In the genomic region with DNA sequence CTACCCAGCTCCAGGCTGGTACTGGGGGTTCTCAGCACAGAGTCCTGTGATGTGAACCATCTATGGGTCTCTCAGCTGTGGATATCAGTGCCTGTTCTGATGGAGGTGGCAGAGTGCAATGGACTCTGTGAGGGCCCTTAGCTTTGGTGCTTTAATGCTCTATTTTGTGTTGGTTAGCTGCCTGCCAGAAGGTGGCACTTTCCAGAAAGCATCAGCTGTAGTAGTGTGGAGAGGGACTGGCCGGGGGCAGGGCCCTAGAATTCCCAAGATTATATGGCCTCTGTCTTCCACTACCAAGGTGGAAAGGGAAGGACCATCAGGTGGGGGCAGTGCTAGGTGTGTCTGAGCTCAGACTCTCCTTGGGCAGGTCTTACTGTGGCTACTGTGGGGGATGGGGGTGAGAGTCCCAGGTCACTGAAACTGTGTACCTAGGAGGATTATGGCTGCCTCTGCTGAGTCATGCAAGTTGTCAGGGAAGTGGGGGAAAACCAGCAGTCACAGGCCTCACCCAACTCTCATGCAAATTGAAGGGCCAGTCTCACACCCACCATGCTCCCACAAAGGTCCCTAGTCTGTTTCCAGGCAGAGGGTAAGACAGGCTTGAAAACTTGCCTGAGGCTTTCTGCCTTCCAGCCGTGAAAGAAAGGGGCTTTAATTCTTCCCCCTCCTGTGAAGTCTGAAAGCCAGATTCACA, we compare ENCODE assay signal across 12 cellular contexts.
DNase-seq lines count a peak whose midpoint lies in the region; ATAC-seq and TF ChIP-seq lines count a peak whose summit lies in the region.
"Had no signal": no experiment of that assay in that cellular context is flagged by ENCODE, and none has a peak within 500 bp of the region (broad histone marks: within the 10 kb centered on the region; RNA-seq: fewer than 3 reads in every experiment).

No MANE protein-coding gene starts in this region.

- CTCF ChIA-PET in activated CD4-positive, alpha-beta T cell treated with anti-CD3 and anti-CD28 coated beads, Interleukin-2, amount 10 ng/mL, durations not matched to agents 7 days and 5 days (lab: Charles Lee): no interaction called here

- H3K4me3 ChIP-seq in GM12865 (ENCODE audit: low read depth, low read length) (no peak overlapping the region), GM23338 (no peak overlapping the region)

- 0 out of 3 replicates have a peak, but pooled peaks cover 3% of the 10 kb centered on the region for H3K4me1 Mint-ChIP-seq in GM23338
- no peaks in the 10 kb centered on the region for H3K4me1 Mint-ChIP-seq in activated CD4-positive, alpha-beta T cell treated with anti-CD3 and anti-CD28 coated beads, Interleukin-2, amount 10 ng/mL, durations not matched to agents 7 days and 5 days
- H3K4me1 Mint-ChIP-seq: activated CD4-positive, alpha-beta T cell treated with anti-CD3 and anti-CD28 coated beads for 36 hours; activated naive CD4-positive, alpha-beta T cell treated with anti-CD3 and anti-CD28 coated beads, Interleukin-2, amount 10 ng/mL, durations not matched to agents 7 days and 5 days had no signal

- H3K4me1 ChIP-seq in GM23338 (ENCODE audit: insufficient read depth) (no peaks in the 10 kb centered on the region), foreskin keratinocyte (peaks cover 3% of the 10 kb centered on the region)

- TF ChIP-seq CTCF in GM12865 (IDR thresholded peaks at IDR 0.05; ENCODE audit: insufficient read depth, low read depth, low read length, missing control alignments): no peak
- TF ChIP-seq CTCF in GM23338 (conservative IDR thresholded peaks at IDR 0.05; ENCODE audit: low read depth in 2 of 2): 0 out of 4 replicates have a peak, but pooled peaks of 1 of the 2 experiments have one; percentile 27
- no peak for TF ChIP-seq CTCF in foreskin keratinocyte (conservative IDR thresholded peaks at IDR 0.05)

- H3K27me3 Mint-ChIP-seq in GM23338 (ENCODE audit: insufficient read depth, low read depth, poor library complexity): peaks cover 3% of the 10 kb centered on the region
- no peaks in the 10 kb centered on the region for H3K27me3 Mint-ChIP-seq in activated CD4-positive, alpha-beta T cell treated with anti-CD3 and anti-CD28 coated beads, Interleukin-2, amount 10 ng/mL, durations not matched to agents 7 days and 5 days
- H3K27me3 Mint-ChIP-seq: activated CD4-positive, alpha-beta T cell treated with anti-CD3 and anti-CD28 coated beads for 36 hours; activated naive CD4-positive, alpha-beta T cell treated with anti-CD3 and anti-CD28 coated beads, Interleukin-2, amount 10 ng/mL, durations not matched to agents 7 days and 5 days; CD4-positive, alpha-beta T cell had no signal

- peak overlapping the region; percentile 25 for H2AFZ ChIP-seq in GM23338

- H3K27me3 ChIP-seq in GM23338 (ENCODE audit: insufficient read depth) (no peaks in the 10 kb centered on the region), foreskin keratinocyte (no peaks in the 10 kb centered on the region)

- POLR2A ChIA-PET in activated CD4-positive, alpha-beta T cell treated with anti-CD3 and anti-CD28 coated beads, Interleukin-2, amount 10 ng/mL, durations not matched to agents 7 days and 5 days (lab: Charles Lee): no interaction called here

- H3K79me2 ChIP-seq in GM23338 (replicated peaks; ENCODE audit: insufficient read depth): no peaks in the 10 kb centered on the region

- H3K9me3 Mint-ChIP-seq in GM23338: peaks cover 6% of the 10 kb centered on the region; the same call in 2 of the 3 replicates
- peaks cover 7% of the 10 kb centered on the region for H3K9me3 Mint-ChIP-seq in activated CD4-positive, alpha-beta T cell treated with anti-CD3 and anti-CD28 coated beads, Interleukin-2, amount 10 ng/mL, durations not matched to agents 7 days and 5 days

- no peaks in the 10 kb centered on the region for H4K20me1 ChIP-seq in GM23338 (replicated peaks; ENCODE audit: insufficient read depth)

- peaks cover 5% of the 10 kb centered on the region; the same call in 1 of the 2 replicates for H3K9me2 ChIP-seq in GM23338 (ENCODE audit: insufficient read depth)

- no peak overlapping the region for H3K4me3 Mint-ChIP-seq in GM23338
- H3K4me3 Mint-ChIP-seq in activated CD4-positive, alpha-beta T cell treated with anti-CD3 and anti-CD28 coated beads, Interleukin-2, amount 10 ng/mL, durations not matched to agents 7 days and 5 days: no peak overlapping the region
- H3K4me3 Mint-ChIP-seq: activated CD4-positive, alpha-beta T cell treated with anti-CD3 and anti-CD28 coated beads for 36 hours; activated naive CD4-positive, alpha-beta T cell treated with anti-CD3 and anti-CD28 coated beads, Interleukin-2, amount 10 ng/mL, durations not matched to agents 7 days and 5 days; CD4-positive, alpha-beta T cell had no signal

- H3K27ac Mint-ChIP-seq in GM23338: no peak overlapping the region
- no peak overlapping the region for H3K27ac Mint-ChIP-seq in activated CD4-positive, alpha-beta T cell treated with anti-CD3 and anti-CD28 coated beads, Interleukin-2, amount 10 ng/mL, durations not matched to agents 7 days and 5 days
- H3K27ac Mint-ChIP-seq: activated CD4-positive, alpha-beta T cell treated with anti-CD3 and anti-CD28 coated beads for 36 hours; activated naive CD4-positive, alpha-beta T cell treated with anti-CD3 and anti-CD28 coated beads, Interleukin-2, amount 10 ng/mL, durations not matched to agents 7 days and 5 days; CD4-positive, alpha-beta T cell had no signal

- H3F3A ChIP-seq in GM23338 (replicated peaks; ENCODE audit: low read depth): no peaks in the 10 kb centered on the region

- DNase-seq in GM12865 (ENCODE audit: low read depth): peak; percentile 25
- no peak for DNase-seq in GM23338 (ENCODE audit: low spot score)
- peak; percentile 19 for DNase-seq in HT1080 (ENCODE audit: low read depth)
- peak in 1 of 2 donors; percentile 54 for DNase-seq in foreskin keratinocyte
- DNase-seq in ecto neural progenitor cell (ENCODE audit: low spot score): no peak
- no peak for DNase-seq in COLO829 (ENCODE audit: low spot score)
- DNase-seq in activated CD4-positive, alpha-beta T cell treated with anti-CD3 and anti-CD28 coated beads, Interleukin-2, amount 10 ng/mL, durations not matched to agents 7 days and 5 days: no peak
- DNase-seq in activated CD4-positive, alpha-beta T cell treated with anti-CD3 and anti-CD28 coated beads for 4 hours: no peak
- DNase-seq: activated CD4-positive, alpha-beta T cell treated with anti-CD3 and anti-CD28 coated beads for 36 hours; activated naive CD4-positive, alpha-beta T cell treated with anti-CD3 and anti-CD28 coated beads, Interleukin-2, amount 10 ng/mL, durations not matched to agents 7 days and 5 days; CD4-positive, alpha-beta T cell; NCI-H187 had no signal

- H3K4me2 ChIP-seq in GM23338: no peak overlapping the region

- no peak overlapping the region for H3K27ac ChIP-seq in GM23338 (ENCODE audit: low read depth)
- no peak overlapping the region for H3K27ac ChIP-seq in foreskin keratinocyte

- H3K36me3 Mint-ChIP-seq in GM23338 (ENCODE audit: low read depth): peaks cover 4% of the 10 kb centered on the region; the same call in 1 of the 3 replicates
- no peaks in the 10 kb centered on the region for H3K36me3 Mint-ChIP-seq in activated CD4-positive, alpha-beta T cell treated with anti-CD3 and anti-CD28 coated beads, Interleukin-2, amount 10 ng/mL, durations not matched to agents 7 days and 5 days (ENCODE audit: low read depth)
- H3K36me3 Mint-ChIP-seq: activated naive CD4-positive, alpha-beta T cell treated with anti-CD3 and anti-CD28 coated beads, Interleukin-2, amount 10 ng/mL, durations not matched to agents 7 days and 5 days had no signal

- H3K36me3 ChIP-seq in GM23338 (ENCODE audit: insufficient read depth): no peaks in the 10 kb centered on the region

- ATAC-seq in GM23338: peak; percentile 52; the same call in 2 of the 3 replicates
- peak; percentile 89 for ATAC-seq in foreskin keratinocyte
- ATAC-seq: activated CD4-positive, alpha-beta T cell treated with anti-CD3 and anti-CD28 coated beads for 36 hours had no signal

TF ChIP-seq in GM23338, 12 proteins besides CTCF, POLR2A, EP300 and RAD21 (continues in another document):
- TF ChIP-seq, protein P1, sequence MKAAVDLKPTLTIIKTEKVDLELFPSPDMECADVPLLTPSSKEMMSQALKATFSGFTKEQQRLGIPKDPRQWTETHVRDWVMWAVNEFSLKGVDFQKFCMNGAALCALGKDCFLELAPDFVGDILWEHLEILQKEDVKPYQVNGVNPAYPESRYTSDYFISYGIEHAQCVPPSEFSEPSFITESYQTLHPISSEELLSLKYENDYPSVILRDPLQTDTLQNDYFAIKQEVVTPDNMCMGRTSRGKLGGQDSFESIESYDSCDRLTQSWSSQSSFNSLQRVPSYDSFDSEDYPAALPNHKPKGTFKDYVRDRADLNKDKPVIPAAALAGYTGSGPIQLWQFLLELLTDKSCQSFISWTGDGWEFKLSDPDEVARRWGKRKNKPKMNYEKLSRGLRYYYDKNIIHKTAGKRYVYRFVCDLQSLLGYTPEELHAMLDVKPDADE (IDR thresholded peaks at IDR 0.05): no peak
- TF ChIP-seq CREB1 (CRISPR knock-in tag; IDR thresholded peaks at IDR 0.05; ENCODE audit: low read depth) (no peak), ZNF331 (CRISPR knock-in tag; IDR thresholded peaks at IDR 0.05; ENCODE audit: low read depth) (no peak), JUNB (IDR thresholded peaks at IDR 0.05; ENCODE audit: unreplicated experiment) (no peak), POLR2AphosphoS5 (IDR thresholded peaks at IDR 0.05; ENCODE audit: low read depth) (no peak), STAT1 (IDR thresholded peaks at IDR 0.05; ENCODE audit: unreplicated experiment) (no peak), EZH2 (IDR thresholded peaks at IDR 0.05; ENCODE audit: low read depth, unreplicated experiment) (no peak), EZH2phosphoT487 (IDR thresholded peaks at IDR 0.05; ENCODE audit: unreplicated experiment) (no peak), ZNF114 (CRISPR knock-in tag; IDR thresholded peaks at IDR 0.05) (no peak), NANOG (IDR thresholded peaks at IDR 0.05; ENCODE audit: borderline replicate concordance) (no peak)

Comparison
In these comparisons a context has a peak if more than half of its experiments do, and no peak if none do; other contexts are left out.
1. DNase-seq: peak in GM12865 (single experiment) and HT1080 (single experiment); none in GM23338 (single experiment), ecto neural progenitor cell (single experiment), COLO829 (single experiment), activated CD4-positive, alpha-beta T cell treated with anti-CD3 and anti-CD28 coated beads, Interleukin-2, amount 10 ng/mL, durations not matched to agents 7 days and 5 days (single experiment) and activated CD4-positive, alpha-beta T cell treated with anti-CD3 and anti-CD28 coated beads for 4 hours (0 of 2).